In the genomic region with DNA sequence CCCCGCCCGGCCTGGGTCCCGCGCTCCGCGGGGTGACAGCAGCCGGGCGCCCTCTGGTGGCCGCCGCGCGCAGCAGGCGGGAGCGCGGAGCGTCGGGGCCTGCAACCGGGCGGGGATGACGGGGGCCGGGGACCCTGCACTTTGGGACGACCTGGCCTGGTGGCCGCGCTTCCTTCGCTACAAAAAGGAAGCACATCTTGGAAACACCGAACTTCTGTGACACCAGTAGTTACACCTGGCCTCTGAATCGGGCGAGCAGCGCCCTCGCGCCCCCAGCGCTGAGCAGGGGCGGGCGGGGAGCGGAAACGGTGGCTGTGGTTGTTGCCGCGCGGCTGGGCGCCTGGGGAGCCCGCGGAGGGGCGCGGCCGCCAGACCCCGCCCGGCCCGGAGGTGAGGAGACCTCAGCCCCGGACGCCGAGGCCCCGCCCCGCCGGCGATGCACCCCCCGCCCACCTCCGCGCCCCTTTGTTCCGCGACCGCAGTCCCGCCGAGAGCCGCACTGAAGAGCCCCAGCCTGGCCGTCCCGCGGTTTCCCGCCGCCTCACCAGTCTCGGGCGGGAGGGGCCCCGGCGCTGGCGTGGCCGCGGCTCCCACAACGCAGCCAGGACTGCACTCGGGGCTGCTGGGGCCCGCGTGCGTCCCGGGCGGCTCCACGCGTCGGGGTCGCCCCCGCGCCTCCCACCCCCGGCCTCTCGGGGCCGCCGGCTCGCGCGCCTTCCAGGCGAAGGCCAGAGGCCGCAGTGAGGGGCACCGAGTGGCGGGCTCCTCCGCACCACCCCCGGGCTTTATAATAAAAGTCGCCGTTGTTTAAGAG, we compare ENCODE assay signal across 8 cellular contexts. TPM values are rescaled to one million over a fixed set of nuclear protein-coding genes. Genes with fewer than 3 reads are reported as not detected.
DNase-seq lines count a peak whose midpoint lies in the region; ATAC-seq and TF ChIP-seq lines count a peak whose summit lies in the region.

No MANE protein-coding gene starts in this region.

- peak; percentile 78 for TF ChIP-seq CTCF in RWPE2 (IDR thresholded peaks at IDR 0.05; ENCODE audit: poor library complexity, severe bottlenecking)
- TF ChIP-seq CTCF in cardiac muscle cell (IDR thresholded peaks at IDR 0.05; ENCODE audit: low read depth, low read length), result peak; percentile 51
- peak; percentile 40 to 97 (median 96) for TF ChIP-seq CTCF in uterus (IDR thresholded peaks at IDR 0.05)

- intact Hi-C loops in posterior vena cava (cut with DNase I), result loop anchor here (2.0 to 5.0 kb wide), 3 partner anchors 55 to 76 kb away; partner anchors contain the start of gene H3-3A (in 1 of the 2)
- intact Hi-C loops in uterus (cut with DNase I; ENCODE audit: low total_unique reads), result loop anchor here (5.0 kb wide), 1 partner anchor 54 kb away; no protein-coding TSS in a partner anchor

- no peaks in the 10 kb centered on the region for H3K36me3 ChIP-seq in RWPE2 (ENCODE audit: low read depth)
- H3K36me3 ChIP-seq in cardiac muscle cell, result no peaks in the 10 kb centered on the region
- H3K36me3 ChIP-seq in uterus, result no peaks in the 10 kb centered on the region

- ATAC-seq in GM21576 (IDR thresholded peaks at IDR 0.05; ENCODE audit: unreplicated experiment) (peak; percentile 51), RWPE2 (ENCODE audit: low read depth) (peak; percentile 58)

- DNase-seq in EH (ENCODE audit: low read depth), result peak; percentile 50
- peak; percentile 56 for DNase-seq in Jurkat, Clone E6-1 (ENCODE audit: low read depth, low spot score)
- DNase-seq in RWPE2 (ENCODE audit: low spot score), result no peak
- DNase-seq in activated gamma-delta T cell treated with anti-CD3 and anti-CD28 coated beads, Interleukin-2, amount 50 U/mL, for 16 hours (ENCODE audit: low read depth), result peak; percentile 57
- DNase-seq in cardiac muscle cell (ENCODE audit: low read depth in 1 of 2, low spot score in 1 of 2), result peak; percentile 52 to 77
- peak; percentile 88 for DNase-seq in posterior vena cava (ENCODE audit: low spot score)
- peak; percentile 48 to 66 for DNase-seq in uterus

- H3K4me3 ChIP-seq in Jurkat, Clone E6-1 (ENCODE audit: low read length), result peak overlapping the region; percentile 52
- H3K4me3 ChIP-seq in RWPE2 (ENCODE audit: severe bottlenecking), result peak overlapping the region; percentile 55
- H3K4me3 ChIP-seq in cardiac muscle cell, result peak overlapping the region; percentile 37
- peak overlapping the region; percentile 21 to 67 for H3K4me3 ChIP-seq in uterus

- peak in 1 of 2 donors; percentile 41 for TF ChIP-seq POLR2A in uterus (IDR thresholded peaks at IDR 0.05)

- peaks cover 23% of the 10 kb centered on the region for H3K4me1 ChIP-seq in RWPE2 (ENCODE audit: insufficient read depth, poor library complexity, severe bottlenecking)
- H3K4me1 ChIP-seq in cardiac muscle cell (ENCODE audit: low read depth), result peaks cover 5% of the 10 kb centered on the region
- H3K4me1 ChIP-seq in uterus, result no peaks in the 10 kb centered on the region

- H3K27me3 ChIP-seq in RWPE2 (ENCODE audit: insufficient read depth, poor library complexity, severe bottlenecking), result no peaks in the 10 kb centered on the region
- H3K27me3 ChIP-seq in cardiac muscle cell, result peaks cover 7% of the 10 kb centered on the region
- H3K27me3 ChIP-seq in uterus, result no peaks in the 10 kb centered on the region

- H3K9me3 ChIP-seq in RWPE2 (ENCODE audit: severe bottlenecking) (no peaks in the 10 kb centered on the region), cardiac muscle cell (ENCODE audit: low read depth) (no peaks in the 10 kb centered on the region), uterus (no peaks in the 10 kb centered on the region)

- H3K27ac ChIP-seq in RWPE2 (ENCODE audit: poor library complexity, severe bottlenecking) (peak overlapping the region; percentile 87), cardiac muscle cell (no peak overlapping the region), uterus (peak overlapping the region; percentile 52 to 84)

RNA-seq across cellular contexts. Expression of gene H3-3A, which starts 59.3 kb away (rescaled TPM):
- polyA plus RNA-seq in Jurkat, Clone E6-1 (2012; ENCODE audit: insufficient read depth, insufficient read length), result 949 TPM
- total RNA-seq in cardiac muscle cell, result 439 and 725 TPM in 2 replicates
- polyA plus RNA-seq in cardiac muscle cell, result 837 and 907 TPM in 2 replicates
- 100 to 1,000 TPM; 303 to 370 TPM for total RNA-seq in posterior vena cava
- total RNA-seq in uterus, result 100 to 1,000 TPM; 261 to 572 (median 348) TPM
